ENCODE assay signal across 20 cellular contexts in the genomic region with DNA sequence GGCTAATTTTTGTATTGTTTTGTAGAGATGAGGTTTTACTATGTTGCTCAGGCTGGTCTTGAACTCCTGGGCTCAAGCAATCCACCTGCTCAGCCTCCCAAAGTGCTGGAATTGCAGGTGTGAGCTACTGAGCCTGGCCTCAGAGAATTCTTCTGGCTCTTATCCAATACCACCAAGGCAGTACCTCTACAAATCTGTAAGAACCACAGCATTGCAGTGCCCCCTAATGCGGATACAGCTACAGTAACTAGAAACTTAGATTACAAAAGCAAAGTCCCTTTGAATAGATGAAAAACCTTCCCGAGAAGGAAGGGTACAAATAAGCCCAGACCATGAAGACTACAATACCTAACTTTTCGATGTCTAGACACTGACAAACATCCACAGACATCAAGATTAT.
A peak's percentile ranks its signal among the peaks of the same experiment; 100 is the strongest.
DNase-seq lines count a peak whose midpoint lies in the region; ATAC-seq, FAIRE-seq and TF ChIP-seq lines count a peak whose summit lies in the region.
"Had no signal": no experiment of that assay in that cellular context is flagged by ENCODE, and none has a peak within 500 bp of the region (broad histone marks: within the 10 kb centered on the region; RNA-seq: fewer than 3 reads in every experiment).

No MANE protein-coding gene starts in this region.

- H3K23me2 ChIP-seq in H1 (ENCODE audit: low read depth, low read length): no peaks in the 10 kb centered on the region

- H3K18ac ChIP-seq in H1 (ENCODE audit: extremely low read depth, low read length): no peak overlapping the region

- H2AFZ ChIP-seq in OCI-LY3 (ENCODE audit: low read depth, low read length) (no peak overlapping the region), H1 (ENCODE audit: low read length) (no peak overlapping the region), osteoblast (ENCODE audit: low read length) (no peak overlapping the region)

- in situ Hi-C loops in gastrocnemius medialis (cut with MboI; ENCODE audit: low sequenced_read_pairs in 4 of 4): no loop called here

- H3K9ac ChIP-seq in OCI-LY3 (ENCODE audit: low read length) (no peak overlapping the region), H1 (replicated peaks in 1 of 4; ENCODE audit: extremely low read depth in 1 of 4, low read depth in 3 of 4, low read length in 3 of 4) (no peak overlapping the region)
- H3K9ac ChIP-seq: BLaER1 had no signal

- H3K27ac ChIP-seq in OCI-LY3 (ENCODE audit: low read length): no peak overlapping the region
- H3K27ac ChIP-seq in H1 (ENCODE audit: low read depth, low read length): no peak overlapping the region
- H3K27ac ChIP-seq in osteoblast (ENCODE audit: low read depth, low read length): no peak overlapping the region
- H3K27ac ChIP-seq in gastrocnemius medialis: no peak overlapping the region
- H3K27ac ChIP-seq: 22Rv1, BLaER1, C4-2B had no signal

- TF ChIP-seq CTCF in OCI-LY3 (IDR thresholded peaks at IDR 0.05; ENCODE audit: low read depth, low read length): 0 out of 2 replicates have a peak, but pooled peaks have one; percentile 5
- TF ChIP-seq CTCF in H1 (IDR thresholded peaks at IDR 0.05; ENCODE audit: control extremely low read depth in 1 of 3, insufficient read depth in 1 of 3, low read depth in 1 of 3, low read length in 3 of 3): peak in 2 of 3 experiments; percentile 13 to 19; a peak in 2 of 4 replicates
- TF ChIP-seq CTCF in osteoblast (IDR thresholded peaks at IDR 0.05; ENCODE audit: extremely low read depth, low read depth, low read length): no peak
- TF ChIP-seq CTCF in gastrocnemius medialis (IDR thresholded peaks at IDR 0.05 in 4 of 5, conservative IDR thresholded peaks at IDR 0.05 in 1 of 5): no peak

- no peaks in the 10 kb centered on the region for H4K20me1 ChIP-seq in OCI-LY3 (ENCODE audit: insufficient read depth, low read length)
- H4K20me1 ChIP-seq in H1 (replicated peaks in 1 of 2; ENCODE audit: control insufficient read depth in 1 of 2, insufficient read depth in 2 of 2, low read length in 2 of 2): no peaks in the 10 kb centered on the region
- no peaks in the 10 kb centered on the region for H4K20me1 ChIP-seq in osteoblast (ENCODE audit: insufficient read depth, low read length)
- H4K20me1 ChIP-seq: BLaER1 had no signal

- H3K4me3 ChIP-seq in OCI-LY3 (ENCODE audit: low read length) (no peak overlapping the region), H1 (ENCODE audit: extremely low read depth in 1 of 4, insufficient read depth in 2 of 4, low read depth in 3 of 4, low read length in 4 of 4) (no peak overlapping the region), osteoblast (ENCODE audit: insufficient read depth, low read length) (no peak overlapping the region), gastrocnemius medialis (no peak overlapping the region)
- H3K4me3 ChIP-seq: BLaER1, GM12878 had no signal

- no peaks in the 10 kb centered on the region for H3K79me1 ChIP-seq in H1 (ENCODE audit: low read depth, low read length)

- no peak overlapping the region for H2BK120ac ChIP-seq in H1 (replicated peaks; ENCODE audit: low read depth, low read length)

- no peak overlapping the region for H2BK5ac ChIP-seq in H1 (ENCODE audit: low read depth, low read length)

- no peak overlapping the region for H3K14ac ChIP-seq in H1 (ENCODE audit: insufficient read length)

- H2BK12ac ChIP-seq in H1 (ENCODE audit: low read depth, low read length): no peak overlapping the region

- no peak overlapping the region for H3K23ac ChIP-seq in H1 (ENCODE audit: insufficient read length)

- no peak overlapping the region for H2BK20ac ChIP-seq in H1 (ENCODE audit: low read length)

- ATAC-seq in gastrocnemius medialis: no peak
- ATAC-seq: CD8-positive, alpha-beta T cell; GM12878; HCT116 had no signal

- TF ChIP-seq RAD21 in H1 (IDR thresholded peaks at IDR 0.05 in 1 of 2, conservative IDR thresholded peaks at IDR 0.05 in 1 of 2; ENCODE audit: low read depth in 2 of 2, low read length in 2 of 2): peak; percentile 46 to 61

- no peak overlapping the region for H3K56ac ChIP-seq in H1 (replicated peaks; ENCODE audit: insufficient read length, low read depth, low read length)

- peak; percentile 1 for DNase-seq in ELR (ENCODE audit: low read depth)
- no peak for DNase-seq in H1 (ENCODE audit: low read depth in 1 of 2, low spot score in 2 of 2)
- DNase-seq in osteoblast (ENCODE audit: insufficient read length, low spot score, missing footprints): no peak
- no peak for DNase-seq in gastrocnemius medialis
- DNase-seq in SKM-1 (lab: John Stamatoyannopoulos, UW; ENCODE audit: unreplicated experiment): no peak
- DNase-seq: Caco-2; CD4-positive, CD25-positive, alpha-beta regulatory T cell; CD8-positive, alpha-beta T cell; DMS153; DND-41; GDM1; GOT3; H7 had no signal

- WGBS in H1 (ENCODE audit: extremely low coverage in 1 of 2, insufficient coverage in 1 of 2, insufficient read length in 1 of 2, insufficient replicate concordance in 2 of 2, low coverage in 1 of 2, low lambda C conversion rate in 2 of 2, missing lambda C conversion rate in 1 of 2), 2 experiments: 94% methylated on average over 3 of the region's 3 CpGs; no CpG with 5 or more reads in 1 of the 2 experiments

- H3K4me2 ChIP-seq in OCI-LY3 (ENCODE audit: low read length) (no peak overlapping the region), H1 (ENCODE audit: insufficient read depth in 1 of 2, low read depth in 2 of 2, low read length in 2 of 2) (no peak overlapping the region), osteoblast (ENCODE audit: insufficient read depth, low read length) (no peak overlapping the region)
- H3K4me2 ChIP-seq: BLaER1 had no signal

- H3K4ac ChIP-seq in H1 (replicated peaks; ENCODE audit: insufficient read length, low read depth, low read length): no peak overlapping the region

- H3K36me3 ChIP-seq in OCI-LY3 (replicated peaks; ENCODE audit: low read depth, low read length) (no peaks in the 10 kb centered on the region), H1 (ENCODE audit: control insufficient read depth in 2 of 4, insufficient read depth in 4 of 4, low read length in 3 of 4) (no peaks in the 10 kb centered on the region), osteoblast (ENCODE audit: insufficient read depth, low read length) (no peaks in the 10 kb centered on the region), gastrocnemius medialis (no peaks in the 10 kb centered on the region)
- H3K36me3 ChIP-seq: BLaER1 had no signal

- FAIRE-seq in H1 (lab: Jason Lieb, UNC): no peak
- FAIRE-seq: A204.1, GM12878 had no signal

- no peak overlapping the region for H2BK15ac ChIP-seq in H1 (ENCODE audit: low read length)

- H3K79me2 ChIP-seq in OCI-LY3 (ENCODE audit: low read length): no peaks in the 10 kb centered on the region
- H3K79me2 ChIP-seq in H1 (ENCODE audit: control insufficient read depth in 1 of 2, insufficient read depth in 2 of 2, low read length in 2 of 2): no peaks in the 10 kb centered on the region
- H3K79me2 ChIP-seq in osteoblast (ENCODE audit: insufficient read depth, low read length): no peaks in the 10 kb centered on the region

- no peak overlapping the region for H2AK5ac ChIP-seq in H1 (ENCODE audit: low read depth, low read length)

- POLR2A ChIA-PET in H1 (lab: Charles Lee; ENCODE audit: partially characterized antibody): no interaction called here

- H4K8ac ChIP-seq in H1 (ENCODE audit: extremely low read depth, insufficient read depth, low read length): no peak overlapping the region

- H3K27me3 ChIP-seq in OCI-LY3 (ENCODE audit: low read depth, low read length): no peaks in the 10 kb centered on the region
- no peaks in the 10 kb centered on the region for H3K27me3 ChIP-seq in H1 (replicated peaks in 1 of 4; ENCODE audit: control insufficient read depth in 3 of 4, extremely low read depth in 1 of 4, insufficient read depth in 3 of 4, low read length in 3 of 4)
- no peaks in the 10 kb centered on the region for H3K27me3 ChIP-seq in osteoblast (ENCODE audit: insufficient read depth, low read length)
- H3K27me3 ChIP-seq in gastrocnemius medialis: no peaks in the 10 kb centered on the region
- H3K27me3 ChIP-seq: BLaER1 had no signal

- intact Hi-C loops in gastrocnemius medialis (cut with DNase I; ENCODE audit: low total_unique reads): no loop called here

- CTCF ChIA-PET in H1 (lab: Charles Lee; ENCODE audit: partially characterized antibody): interaction anchor here (0.7 to 1.3 kb wide), 2 partner anchors 13 to 169 kb away, joined by 4 to 5 read pairs; no protein-coding TSS in a partner anchor

- no peaks in the 10 kb centered on the region for H3K4me1 ChIP-seq in OCI-LY3 (ENCODE audit: low read length)
- no peaks in the 10 kb centered on the region for H3K4me1 ChIP-seq in H1 (replicated peaks in 1 of 4; ENCODE audit: control insufficient read depth in 3 of 4, insufficient read depth in 4 of 4, low read length in 3 of 4)
- H3K4me1 ChIP-seq in osteoblast (ENCODE audit: insufficient read depth, low read length): no peaks in the 10 kb centered on the region
- no peaks in the 10 kb centered on the region for H3K4me1 ChIP-seq in gastrocnemius medialis
- H3K4me1 ChIP-seq: BLaER1, Caco-2 had no signal

- no peak for TF ChIP-seq POLR2A in H1 (IDR thresholded peaks at IDR 0.05; ENCODE audit: control extremely low read depth in 1 of 2, low read depth in 2 of 2, low read length in 2 of 2)
- no peak for TF ChIP-seq POLR2A in gastrocnemius medialis (IDR thresholded peaks at IDR 0.05)

- H4K91ac ChIP-seq in H1 (replicated peaks; ENCODE audit: insufficient read length, low read length): no peak overlapping the region

- no peak for TF ChIP-seq EP300 in H1 (IDR thresholded peaks at IDR 0.05; ENCODE audit: borderline replicate concordance in 1 of 2, low read depth in 2 of 2, low read length in 2 of 2)

- H3K9me3 ChIP-seq in OCI-LY3 (ENCODE audit: insufficient read depth, low read length): no peaks in the 10 kb centered on the region
- no peaks in the 10 kb centered on the region; a peak in 1 of 4 replicates for H3K9me3 ChIP-seq in H1 (ENCODE audit: insufficient read depth in 2 of 2, low read depth in 1 of 2, low read length in 1 of 2)
- H3K9me3 ChIP-seq in osteoblast (ENCODE audit: low read depth, low read length): no peaks in the 10 kb centered on the region
- H3K9me3 ChIP-seq in gastrocnemius medialis: no peaks in the 10 kb centered on the region

- no peak overlapping the region for H4K5ac ChIP-seq in H1 (ENCODE audit: insufficient read length, low read depth, low read length)

TF ChIP-seq in H1, 55 proteins besides CTCF, POLR2A, EP300 and RAD21 (continues in another document):
- TF ChIP-seq RNF2 (IDR thresholded peaks at IDR 0.05; ENCODE audit: borderline replicate concordance, low read depth, low read length, missing control alignments, poor library complexity, severe bottlenecking) (no peak), SP4 (IDR thresholded peaks at IDR 0.05; ENCODE audit: low read length) (no peak), JUND (IDR thresholded peaks at IDR 0.05; ENCODE audit: low read length) (no peak), TBP (IDR thresholded peaks at IDR 0.05; ENCODE audit: low read depth, low read length) (no peak)
- TF ChIP-seq, protein P1, sequence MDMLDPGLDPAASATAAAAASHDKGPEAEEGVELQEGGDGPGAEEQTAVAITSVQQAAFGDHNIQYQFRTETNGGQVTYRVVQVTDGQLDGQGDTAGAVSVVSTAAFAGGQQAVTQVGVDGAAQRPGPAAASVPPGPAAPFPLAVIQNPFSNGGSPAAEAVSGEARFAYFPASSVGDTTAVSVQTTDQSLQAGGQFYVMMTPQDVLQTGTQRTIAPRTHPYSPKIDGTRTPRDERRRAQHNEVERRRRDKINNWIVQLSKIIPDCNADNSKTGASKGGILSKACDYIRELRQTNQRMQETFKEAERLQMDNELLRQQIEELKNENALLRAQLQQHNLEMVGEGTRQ (IDR thresholded peaks at IDR 0.05; ENCODE audit: low read length): no peak

Comparison
In these comparisons a context has a peak if more than half of its experiments do, and no peak if none do; other contexts are left out.
1. CTCF ChIP-seq: peak in OCI-LY3 (single experiment) and H1 (2 of 3); none in osteoblast (single experiment) and gastrocnemius medialis (0 of 5).